19 cellular contexts compared by ENCODE assay signal in the genomic region with DNA sequence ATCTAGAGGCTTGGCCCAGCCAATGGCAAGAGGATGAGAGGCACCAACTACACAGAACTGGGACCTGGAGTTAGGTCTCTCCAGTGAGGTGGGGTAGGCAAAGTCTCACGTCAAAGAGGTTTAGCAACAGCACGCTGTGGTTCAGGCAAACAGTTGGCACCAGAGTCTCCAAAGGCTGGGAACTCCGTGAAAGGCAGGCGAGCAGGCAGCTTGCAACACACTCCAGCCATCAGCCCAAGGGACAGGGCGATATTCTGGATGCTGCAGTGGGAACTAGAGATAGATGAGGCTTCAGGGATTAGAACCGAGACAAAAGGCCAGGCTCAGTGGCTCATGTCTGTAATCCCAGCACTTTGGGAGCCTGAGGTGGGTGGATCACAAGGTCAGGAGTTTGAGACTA.
"Had no signal": no experiment of that assay in that cellular context is flagged by ENCODE, and none has a peak within 500 bp of the region (broad histone marks: within the 10 kb centered on the region; RNA-seq: fewer than 3 reads in every experiment).

No MANE protein-coding gene starts in this region.

- DNase-seq: colonic mucosa; dermis blood vessel endothelial cell; esophagus squamous epithelium; foreskin fibroblast; head of caudate nucleus; hippocampal formation; kidney glomerular epithelial cell; mesenchymal stem cell; midbrain; occipital lobe; pancreas; retina; stimulated activated CD4-positive, alpha-beta T cell treated with anti-CD3 and anti-CD28 coated beads, Interleukin-2, amount 100 ng/mL, for 48 hours; stimulated activated naive CD4-positive, alpha-beta T cell treated with Interleukin-2 at 50 U/mL for 16 hours had no signal

- H3K4me1 ChIP-seq: colonic mucosa, pancreas, prostate gland had no signal

- H3K9me3 ChIP-seq: colonic mucosa, esophagus squamous epithelium, pancreas, prostate gland had no signal

- H3K27ac ChIP-seq: colonic mucosa, esophagus squamous epithelium, pancreas, prostate gland had no signal

- H3K36me3 ChIP-seq: colonic mucosa, esophagus squamous epithelium, pancreas, prostate gland had no signal

- H3K27me3 ChIP-seq: colonic mucosa, esophagus squamous epithelium, pancreas had no signal

- H3K4me3 ChIP-seq: colonic mucosa, esophagus squamous epithelium, lung, pancreas, prostate gland, smooth muscle cell had no signal

- ATAC-seq: left lobe of liver; natural killer cell treated with Interleukin-12 subunit alpha and Interleukin-12 subunit beta and Interleukin-15 and Interleukin-18, amount 100 ng/mL, for 72 hours; pancreas had no signal
